Comparison of ENCODE assay signal across 19 cellular contexts in genomic region chr7:25716421-25716820, GRCh38.
DNase-seq lines count a peak whose midpoint lies in the region; ATAC-seq and TF ChIP-seq lines count a peak whose summit lies in the region.
"Had no signal": no experiment of that assay in that cellular context is flagged by ENCODE, and none has a peak within 500 bp of the region (broad histone marks: within the 10 kb centered on the region; RNA-seq: fewer than 3 reads in every experiment).

No MANE protein-coding gene starts in this region.

- no peak overlapping the region for H3K4me3 Mint-ChIP-seq in mesothelial cell of epicardium
- H3K4me3 Mint-ChIP-seq: CD4-positive, alpha-beta T cell; naive thymus-derived CD4-positive, alpha-beta T cell had no signal

- no TSS peak for BruUV-seq in IMR-90 (replicated peaks; lab: Mats Ljungman, UMichigan)

- no peaks in the 10 kb centered on the region for H3K36me3 ChIP-seq in IMR-90 (ENCODE audit: control insufficient read depth, insufficient read depth, low read length)
- no peaks in the 10 kb centered on the region for H3K36me3 ChIP-seq in mesenchymal stem cell (ENCODE audit: control insufficient read depth in 1 of 2, insufficient read depth in 2 of 2, low read depth in 1 of 2, low read length in 2 of 2)
- no peaks in the 10 kb centered on the region for H3K36me3 ChIP-seq in gastroesophageal sphincter
- H3K36me3 ChIP-seq: heart left ventricle, WERI-Rb-1 had no signal

- no CpG with 5 or more reads among the region's 6 CpGs for WGBS in IMR-90 (ENCODE audit: extremely low coverage in 2 of 2, insufficient read length in 1 of 2), 2 experiments
- WGBS in mesenchymal stem cell, result 31% methylated on average over 6 of the region's 6 CpGs
- WGBS in gastroesophageal sphincter (ENCODE audit: low coverage in 1 of 2), 2 donors, result 72 to 80% methylated on average over 5 to 6 of the region's 6 CpGs

- in situ Hi-C loops in IMR-90 (cut with MboI; ENCODE audit: low sequenced_read_pairs), result no loop called here

- no peaks in the 10 kb centered on the region for H3K36me3 Mint-ChIP-seq in mesothelial cell of epicardium

- intact Hi-C loops in IMR-90 (cut with micrococcal nuclease), result no loop called here

- H2BK15ac ChIP-seq in IMR-90 (ENCODE audit: low read depth, low read length), result no peak overlapping the region
- no peak overlapping the region for H2BK15ac ChIP-seq in mesenchymal stem cell (ENCODE audit: low read depth, poor library complexity, severe bottlenecking)

- H2AFZ ChIP-seq in IMR-90 (replicated peaks; ENCODE audit: low read length, poor library complexity) (no peak overlapping the region), mesenchymal stem cell (ENCODE audit: low read depth, low read length) (no peak overlapping the region)

- ATAC-seq in IMR-90 (ENCODE audit: low read depth) (no peak), gastroesophageal sphincter (no peak)
- ATAC-seq: heart left ventricle; naive thymus-derived CD4-positive, alpha-beta T cell had no signal

- TF ChIP-seq EP300 in gastroesophageal sphincter (IDR thresholded peaks at IDR 0.05), result no peak

- H2AK5ac ChIP-seq in IMR-90 (ENCODE audit: low read depth, low read length) (no peak overlapping the region), mesenchymal stem cell (ENCODE audit: low read length, severe bottlenecking) (no peak overlapping the region)

- no peak overlapping the region for H4K8ac ChIP-seq in IMR-90 (ENCODE audit: low read depth in 2 of 2, low read length in 2 of 2)
- H4K8ac ChIP-seq in mesenchymal stem cell (ENCODE audit: low read length), result no peak overlapping the region

- H3K79me1 ChIP-seq in IMR-90 (ENCODE audit: low read depth in 1 of 2, low read length in 2 of 2) (no peaks in the 10 kb centered on the region), mesenchymal stem cell (replicated peaks; ENCODE audit: low read length, poor library complexity, severe bottlenecking) (no peaks in the 10 kb centered on the region)

- no peak overlapping the region for H3K4ac ChIP-seq in IMR-90 (ENCODE audit: low read depth, low read length)
- H3K4ac ChIP-seq in mesenchymal stem cell (ENCODE audit: low read depth in 1 of 2, low read length in 2 of 2), result no peak overlapping the region

- H3K27ac Mint-ChIP-seq in mesothelial cell of epicardium, result no peak overlapping the region
- H3K27ac Mint-ChIP-seq: CD4-positive, alpha-beta T cell; naive thymus-derived CD4-positive, alpha-beta T cell had no signal

- POLR2A ChIA-PET in IMR-90 (lab: Charles Lee; ENCODE audit: unreplicated experiment), result no interaction called here

- no peaks in the 10 kb centered on the region for H3K9me3 Mint-ChIP-seq in mesothelial cell of epicardium
- H3K9me3 Mint-ChIP-seq: CD4-positive, alpha-beta T cell had no signal

- no peak overlapping the region for H2BK20ac ChIP-seq in IMR-90 (ENCODE audit: low read depth, low read length)

- H2BK5ac ChIP-seq in IMR-90 (ENCODE audit: low read depth, low read length, poor library complexity, severe bottlenecking) (no peak overlapping the region), mesenchymal stem cell (ENCODE audit: low read depth, low read length, poor library complexity, severe bottlenecking) (no peak overlapping the region)

- H3K27ac ChIP-seq in IMR-90 (ENCODE audit: insufficient read depth, low read length) (no peak overlapping the region), mesenchymal stem cell (ENCODE audit: low read length, poor library complexity, severe bottlenecking) (no peak overlapping the region), gastroesophageal sphincter (no peak overlapping the region)
- H3K27ac ChIP-seq: heart left ventricle, WERI-Rb-1 had no signal

- H3K18ac ChIP-seq in IMR-90 (ENCODE audit: low read depth, low read length) (no peak overlapping the region), mesenchymal stem cell (ENCODE audit: low read depth in 1 of 2, low read length in 2 of 2) (no peak overlapping the region)

- no peak overlapping the region for H4K5ac ChIP-seq in IMR-90 (ENCODE audit: low read depth, low read length)

- H3K14ac ChIP-seq in IMR-90 (replicated peaks; ENCODE audit: low read depth, low read length), result no peak overlapping the region
- H3K14ac ChIP-seq in mesenchymal stem cell (ENCODE audit: low read length in 2 of 2), result no peak overlapping the region

- CTCF ChIA-PET in IMR-90 (lab: Yijun Ruan, JAX), result no interaction called here

- H3K56ac ChIP-seq in IMR-90 (ENCODE audit: extremely low read depth, insufficient read depth, low read length), result no peak overlapping the region

- H3K27me3 ChIP-seq in IMR-90 (ENCODE audit: control insufficient read depth, insufficient read depth, low read length) (no peaks in the 10 kb centered on the region), mesenchymal stem cell (ENCODE audit: control insufficient read depth in 1 of 2, insufficient read depth in 1 of 2, low read length in 2 of 2) (no peaks in the 10 kb centered on the region), gastroesophageal sphincter (no peaks in the 10 kb centered on the region)
- H3K27me3 ChIP-seq: heart left ventricle had no signal

- H3K4me1 ChIP-seq in IMR-90 (ENCODE audit: control insufficient read depth, insufficient read depth, low read length) (no peaks in the 10 kb centered on the region), mesenchymal stem cell (ENCODE audit: control insufficient read depth, insufficient read depth, low read depth, low read length) (peaks cover 3% of the 10 kb centered on the region), gastroesophageal sphincter (peaks cover 0 to 41% (median 13%) of the 10 kb centered on the region in 3 donors)

- peaks cover 2% of the 10 kb centered on the region for H3K27me3 Mint-ChIP-seq in mesothelial cell of epicardium (ENCODE audit: low read depth)

- dilution Hi-C loops in IMR-90 (cut with HindIII; ENCODE audit: low sequenced_read_pairs, unreplicated experiment), result no loop called here

- no peak overlapping the region for H3K9ac ChIP-seq in IMR-90 (ENCODE audit: low read depth, low read length)
- no peak overlapping the region for H3K9ac ChIP-seq in mesenchymal stem cell (ENCODE audit: low read length)

- H3K4me3 ChIP-seq in IMR-90 (ENCODE audit: insufficient read depth, low read depth, low read length), result no peak overlapping the region
- H3K4me3 ChIP-seq in choroid plexus epithelial cell (ENCODE audit: low read depth, low read length), result no peak overlapping the region
- no peak overlapping the region for H3K4me3 ChIP-seq in mesenchymal stem cell (ENCODE audit: insufficient read depth in 1 of 2, low read depth in 1 of 2, low read length in 2 of 2)
- H3K4me3 ChIP-seq in gastroesophageal sphincter, result no peak overlapping the region
- H3K4me3 ChIP-seq: heart left ventricle had no signal

- no peaks in the 10 kb centered on the region for H3K9me3 ChIP-seq in IMR-90 (ENCODE audit: control insufficient read depth, insufficient read depth, low read length)
- no peaks in the 10 kb centered on the region for H3K9me3 ChIP-seq in mesenchymal stem cell (ENCODE audit: control insufficient read depth, low read length)
- H3K9me3 ChIP-seq in gastroesophageal sphincter, result no peaks in the 10 kb centered on the region
- H3K9me3 ChIP-seq: heart left ventricle had no signal

- TF ChIP-seq CTCF in IMR-90 (conservative IDR thresholded peaks at IDR 0.05; ENCODE audit: low read depth, low read length), result no peak
- no peak for TF ChIP-seq CTCF in choroid plexus epithelial cell (conservative IDR thresholded peaks at IDR 0.05; ENCODE audit: low read depth, low read length)
- TF ChIP-seq CTCF in gastroesophageal sphincter (IDR thresholded peaks at IDR 0.05), result no peak
- TF ChIP-seq CTCF in mesothelial cell of epicardium (IDR thresholded peaks at IDR 0.05; ENCODE audit: unreplicated experiment), result no peak
- no peak for TF ChIP-seq CTCF in GM20000 (IDR thresholded peaks at IDR 0.05; ENCODE audit: extremely low read depth, missing control alignments)

- H3K9me1 ChIP-seq in IMR-90 (ENCODE audit: insufficient read depth, low read length), result no peaks in the 10 kb centered on the region

- H2BK12ac ChIP-seq in mesenchymal stem cell (ENCODE audit: low read length in 2 of 2), result no peak overlapping the region

- H3K4me2 ChIP-seq in IMR-90 (ENCODE audit: low read depth, low read length), result no peak overlapping the region
- H3K4me2 ChIP-seq in mesenchymal stem cell (ENCODE audit: low read length, poor library complexity, severe bottlenecking), result no peak overlapping the region

- no peak for TF ChIP-seq POLR2A in IMR-90 (IDR thresholded peaks at IDR 0.05; ENCODE audit: low read depth, low read length)
- no peak for TF ChIP-seq POLR2A in gastroesophageal sphincter (IDR thresholded peaks at IDR 0.05)

- no peak overlapping the region for H2AK9ac ChIP-seq in IMR-90 (replicated peaks; ENCODE audit: low read depth, low read length, poor library complexity)

- no peaks in the 10 kb centered on the region for H4K20me1 ChIP-seq in IMR-90 (ENCODE audit: insufficient read depth, low read length)

- H2BK120ac ChIP-seq in IMR-90 (ENCODE audit: low read depth, low read length) (no peak overlapping the region), mesenchymal stem cell (ENCODE audit: low read depth, low read length) (no peak overlapping the region)

- peaks cover 33% of the 10 kb centered on the region for H3K4me1 Mint-ChIP-seq in mesothelial cell of epicardium
- H3K4me1 Mint-ChIP-seq: naive thymus-derived CD4-positive, alpha-beta T cell had no signal

- H4K91ac ChIP-seq in IMR-90 (ENCODE audit: insufficient read depth, low read depth, low read length) (no peak overlapping the region), mesenchymal stem cell (ENCODE audit: low read length) (no peak overlapping the region)

- peak; percentile 19 for DNase-seq in AG20443 (ENCODE audit: low spot score)
- peak; percentile 0 for DNase-seq in IMR-90
- DNase-seq in choroid plexus epithelial cell (ENCODE audit: low read depth), result peak; percentile 59
- peak; percentile 56 for DNase-seq in mesenchymal stem cell
- no peak for DNase-seq in activated CD8-positive, alpha-beta memory T cell treated with anti-CD3 and anti-CD28 coated beads, Interleukin-2, amount 50 U/mL, for 48 hours
- DNase-seq in mesothelial cell of epicardium (ENCODE audit: low spot score in 2 of 2, unreplicated experiment in 2 of 2), result no peak
- DNase-seq in GM20000 (ENCODE audit: low spot score), result no peak
- DNase-seq: activated naive CD4-positive, alpha-beta T cell; CD4-positive, alpha-beta T cell; effector memory CD4-positive, alpha-beta T cell; heart left ventricle; naive thymus-derived CD4-positive, alpha-beta T cell; NCI-H1417 treated with DMSO at 0.1 percent for 48 hours; NCI-H774; OCI-M1; small intestine; stimulated activated CD4-positive, alpha-beta T cell treated with anti-CD3 and anti-CD28 coated beads, Interleukin-4, amount 100 ng/mL, for 1 hour; WERI-Rb-1 had no signal

- H3K23ac ChIP-seq in IMR-90 (ENCODE audit: low read depth, low read length), result no peak overlapping the region
- no peak overlapping the region for H3K23ac ChIP-seq in mesenchymal stem cell (ENCODE audit: low read length in 2 of 2)

- TF ChIP-seq RAD21 in IMR-90 (IDR thresholded peaks at IDR 0.05; ENCODE audit: low read length), result no peak

TF ChIP-seq in IMR-90, 13 proteins besides CTCF, POLR2A, EP300 and RAD21:
- TF ChIP-seq NFE2L2 (IDR thresholded peaks at IDR 0.05; ENCODE audit: low read depth, low read length), result no peak
- TF ChIP-seq CEBPB (IDR thresholded peaks at IDR 0.05; ENCODE audit: low read depth, low read length), result no peak
- no peak for TF ChIP-seq MAZ (IDR thresholded peaks at IDR 0.05; ENCODE audit: borderline replicate concordance, low read depth, low read length)

Comparison
In these comparisons a context has a peak if more than half of its experiments do, and no peak if none do; other contexts are left out.
1. DNase-seq: peak in AG20443 (single experiment), IMR-90 (single experiment), choroid plexus epithelial cell (single experiment) and mesenchymal stem cell (single experiment); none in activated CD8-positive, alpha-beta memory T cell treated with anti-CD3 and anti-CD28 coated beads, Interleukin-2, amount 50 U/mL, for 48 hours (single experiment), mesothelial cell of epicardium (0 of 2) and GM20000 (single experiment).